Comparison of ENCODE assay signal across 13 cellular contexts in genomic region chr20:61957961-61958715, GRCh38.
DNase-seq lines count a peak whose midpoint lies in the region; ATAC-seq and TF ChIP-seq lines count a peak whose summit lies in the region.
"Had no signal": no experiment of that assay in that cellular context is flagged by ENCODE, and none has a peak within 500 bp of the region (broad histone marks: within the 10 kb centered on the region; RNA-seq: fewer than 3 reads in every experiment).

No MANE protein-coding gene starts in this region.

- no peak overlapping the region for H2BK12ac ChIP-seq in mesenchymal stem cell (ENCODE audit: low read length in 2 of 2)

- no peaks in the 10 kb centered on the region for H3K36me3 ChIP-seq in left ventricle myocardium inferior
- no peaks in the 10 kb centered on the region for H3K36me3 ChIP-seq in mesenchymal stem cell (ENCODE audit: control insufficient read depth in 1 of 2, insufficient read depth in 2 of 2, low read depth in 1 of 2, low read length in 2 of 2)
- H3K36me3 ChIP-seq in brain microvascular endothelial cell (replicated peaks): no peaks in the 10 kb centered on the region

- ATAC-seq in Right ventricle myocardium inferior: no peak

- H2AFZ ChIP-seq in mesenchymal stem cell (ENCODE audit: low read depth, low read length): no peak overlapping the region

- peaks cover 16% of the 10 kb centered on the region for H3K27me3 ChIP-seq in left ventricle myocardium inferior (ENCODE audit: low read depth)
- peaks cover 22 to 32% of the 10 kb centered on the region in 2 experiments for H3K27me3 ChIP-seq in mesenchymal stem cell (ENCODE audit: control insufficient read depth in 1 of 2, insufficient read depth in 1 of 2, low read length in 2 of 2)
- no peaks in the 10 kb centered on the region for H3K27me3 ChIP-seq in brain microvascular endothelial cell (replicated peaks)

- POLR2A ChIA-PET in activated CD4-positive, alpha-beta memory T cell treated with anti-CD3 and anti-CD28 coated beads, Interleukin-2, amount 10 ng/mL, durations not matched to agents 7 days and 5 days (lab: Charles Lee): no interaction called here

- no peak overlapping the region for H3K27ac Mint-ChIP-seq in activated CD4-positive, alpha-beta memory T cell treated with anti-CD3 and anti-CD28 coated beads, Interleukin-2, amount 10 ng/mL, durations not matched to agents 7 days and 5 days

- peak; percentile 6 for DNase-seq in Right ventricle myocardium inferior (ENCODE audit: missing footprints)
- DNase-seq in left ventricle myocardium inferior: no peak
- DNase-seq in activated CD4-positive, alpha-beta memory T cell treated with anti-CD3 and anti-CD28 coated beads, Interleukin-2, amount 10 ng/mL, durations not matched to agents 7 days and 5 days: peak; percentile 2
- DNase-seq in mesenchymal stem cell: peak; percentile 6
- DNase-seq in stimulated activated CD8-positive, alpha-beta memory T cell treated with anti-CD3 and anti-CD28 coated beads, Interleukin-4, amount 100 ng/mL, for 48 hours: peak; percentile 23
- no peak for DNase-seq in C1 segment of cervical spinal cord (lab: John Stamatoyannopoulos, UW)
- DNase-seq in brain microvascular endothelial cell: no peak
- DNase-seq in HK-2 (ENCODE audit: unreplicated experiment): no peak
- DNase-seq: ACHN, NCI-H1417, NCI-H187 treated with DMSO at 0.1 percent for 48 hours, NCI-H524 treated with DMSO at 0.1 percent for 48 hours had no signal

- intact Hi-C loops in Right ventricle myocardium inferior (cut with DNase I): no loop called here
- intact Hi-C loops in left ventricle myocardium inferior (cut with micrococcal nuclease): no loop called here

- H3K4me3 ChIP-seq in left ventricle myocardium inferior (no peak overlapping the region), mesenchymal stem cell (ENCODE audit: insufficient read depth in 1 of 2, low read depth in 1 of 2, low read length in 2 of 2) (no peak overlapping the region), brain microvascular endothelial cell (ENCODE audit: low read depth, low read length) (no peak overlapping the region)

- no peak overlapping the region for H3K4ac ChIP-seq in mesenchymal stem cell (ENCODE audit: low read depth in 1 of 2, low read length in 2 of 2)

- H3K36me3 Mint-ChIP-seq in activated CD4-positive, alpha-beta memory T cell treated with anti-CD3 and anti-CD28 coated beads, Interleukin-2, amount 10 ng/mL, durations not matched to agents 7 days and 5 days (ENCODE audit: low read depth): no peaks in the 10 kb centered on the region

- H2BK5ac ChIP-seq in mesenchymal stem cell (ENCODE audit: low read depth, low read length, poor library complexity, severe bottlenecking): no peak overlapping the region

- H3K9ac ChIP-seq in mesenchymal stem cell (ENCODE audit: low read length): no peak overlapping the region

- no peak overlapping the region for H3K4me3 Mint-ChIP-seq in activated CD4-positive, alpha-beta memory T cell treated with anti-CD3 and anti-CD28 coated beads, Interleukin-2, amount 10 ng/mL, durations not matched to agents 7 days and 5 days

- no peak overlapping the region for H2BK15ac ChIP-seq in mesenchymal stem cell (ENCODE audit: low read depth, poor library complexity, severe bottlenecking)

- H4K8ac ChIP-seq in mesenchymal stem cell (ENCODE audit: low read length): no peak overlapping the region

- no peak overlapping the region for H4K91ac ChIP-seq in mesenchymal stem cell (ENCODE audit: low read length)

- no peak overlapping the region for H3K27ac ChIP-seq in left ventricle myocardium inferior (replicated peaks)
- H3K27ac ChIP-seq in mesenchymal stem cell (ENCODE audit: low read length, poor library complexity, severe bottlenecking): no peak overlapping the region
- no peak overlapping the region for H3K27ac ChIP-seq in brain microvascular endothelial cell
- H3K27ac ChIP-seq: C4-2B had no signal

- H3K9me3 Mint-ChIP-seq in activated CD4-positive, alpha-beta memory T cell treated with anti-CD3 and anti-CD28 coated beads, Interleukin-2, amount 10 ng/mL, durations not matched to agents 7 days and 5 days: no peaks in the 10 kb centered on the region

- no peaks in the 10 kb centered on the region for H3K4me1 Mint-ChIP-seq in activated CD4-positive, alpha-beta memory T cell treated with anti-CD3 and anti-CD28 coated beads, Interleukin-2, amount 10 ng/mL, durations not matched to agents 7 days and 5 days

- H3K18ac ChIP-seq in mesenchymal stem cell (ENCODE audit: low read depth in 1 of 2, low read length in 2 of 2): no peak overlapping the region

- H3K27me3 Mint-ChIP-seq in activated CD4-positive, alpha-beta memory T cell treated with anti-CD3 and anti-CD28 coated beads, Interleukin-2, amount 10 ng/mL, durations not matched to agents 7 days and 5 days: peaks cover 2% of the 10 kb centered on the region

- H3K4me1 ChIP-seq in left ventricle myocardium inferior: no peaks in the 10 kb centered on the region
- no peaks in the 10 kb centered on the region for H3K4me1 ChIP-seq in mesenchymal stem cell (ENCODE audit: control insufficient read depth, insufficient read depth, low read depth, low read length)

- no peak overlapping the region for H2AK5ac ChIP-seq in mesenchymal stem cell (ENCODE audit: low read length, severe bottlenecking)

- no peak overlapping the region for H3K4me2 ChIP-seq in mesenchymal stem cell (ENCODE audit: low read length, poor library complexity, severe bottlenecking)

- H3K14ac ChIP-seq in mesenchymal stem cell (ENCODE audit: low read length in 2 of 2): no peak overlapping the region

- in situ Hi-C loops in brain microvascular endothelial cell (cut with HindIII; ENCODE audit: low pct_ligation_motif_present, low sequenced_read_pairs): no loop called here

- no peak overlapping the region for H3K23ac ChIP-seq in mesenchymal stem cell (ENCODE audit: low read length in 2 of 2)

- no peaks in the 10 kb centered on the region for H3K9me3 ChIP-seq in left ventricle myocardium inferior (replicated peaks)
- no peaks in the 10 kb centered on the region for H3K9me3 ChIP-seq in mesenchymal stem cell (ENCODE audit: control insufficient read depth, low read length)

- no peak for TF ChIP-seq CTCF in left ventricle myocardium inferior (IDR thresholded peaks at IDR 0.05; ENCODE audit: borderline replicate concordance)
- no peak for TF ChIP-seq CTCF in brain microvascular endothelial cell (IDR thresholded peaks at IDR 0.05; ENCODE audit: low read depth, low read length, missing control alignments)

- no peaks in the 10 kb centered on the region for H3K79me1 ChIP-seq in mesenchymal stem cell (replicated peaks; ENCODE audit: low read length, poor library complexity, severe bottlenecking)

- CTCF ChIA-PET in activated CD4-positive, alpha-beta memory T cell treated with anti-CD3 and anti-CD28 coated beads, Interleukin-2, amount 10 ng/mL, durations not matched to agents 7 days and 5 days (lab: Charles Lee): no interaction called here

- no peak overlapping the region for H2BK120ac ChIP-seq in mesenchymal stem cell (ENCODE audit: low read depth, low read length)

- WGBS in mesenchymal stem cell: 80% methylated on average over 9 of the region's 12 CpGs

Comparison
In these comparisons a context has a peak if more than half of its experiments do, and no peak if none do; other contexts are left out.
1. DNase-seq: peak in Right ventricle myocardium inferior (single experiment), activated CD4-positive, alpha-beta memory T cell treated with anti-CD3 and anti-CD28 coated beads, Interleukin-2, amount 10 ng/mL, durations not matched to agents 7 days and 5 days (single experiment), mesenchymal stem cell (single experiment) and stimulated activated CD8-positive, alpha-beta memory T cell treated with anti-CD3 and anti-CD28 coated beads, Interleukin-4, amount 100 ng/mL, for 48 hours (single experiment); none in left ventricle myocardium inferior (single experiment), C1 segment of cervical spinal cord (0 of 14), brain microvascular endothelial cell (single experiment) and HK-2 (single experiment).